In the genomic region with DNA sequence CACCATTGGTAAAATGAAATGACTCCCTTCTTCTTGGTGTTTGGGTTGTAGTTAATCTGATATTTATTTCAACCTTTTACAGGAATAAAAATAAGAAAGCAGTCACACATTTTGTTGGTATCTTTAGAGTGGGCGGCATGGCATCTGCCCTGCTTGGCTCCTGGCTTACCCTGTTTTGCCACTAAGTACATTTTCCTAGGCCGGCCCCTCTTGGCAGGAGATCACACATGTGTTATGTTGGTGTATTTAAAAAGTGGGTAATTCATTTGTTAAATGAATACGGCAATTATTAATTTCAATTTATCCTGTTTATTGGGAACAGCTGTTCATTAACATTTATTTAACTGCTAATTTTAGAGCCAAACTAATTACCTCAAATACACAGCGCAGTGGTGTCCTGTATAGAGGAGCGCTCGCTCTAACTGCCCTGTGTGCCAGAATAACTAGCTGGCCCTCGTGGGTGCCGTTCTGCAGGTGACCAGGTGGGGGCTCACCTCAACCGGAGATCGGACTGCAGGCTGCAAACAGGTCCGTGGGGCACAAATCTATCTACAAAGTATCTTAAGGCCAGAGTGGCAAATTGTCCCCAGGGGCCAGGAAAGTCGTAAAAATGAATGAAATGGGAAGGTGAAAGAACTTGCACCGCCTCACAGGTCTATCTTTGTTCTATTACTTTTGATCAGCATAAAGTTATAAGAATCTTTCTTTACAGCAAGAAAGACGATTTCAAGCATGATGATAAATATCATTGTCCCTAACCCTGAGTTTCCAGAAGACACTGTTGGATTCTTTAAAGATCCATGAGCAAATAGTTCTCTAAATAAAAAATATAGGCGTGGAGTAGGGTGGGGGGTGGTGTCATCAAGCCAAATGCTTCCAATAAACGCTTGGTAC, we compare ENCODE assay signal across 9 cellular contexts. TPM values are rescaled to one million over a fixed set of nuclear protein-coding genes. Genes with fewer than 3 reads are reported as not detected.
DNase-seq lines count a peak whose midpoint lies in the region; ATAC-seq and TF ChIP-seq lines count a peak whose summit lies in the region.
"Had no signal": no experiment of that assay in that cellular context is flagged by ENCODE, and none has a peak within 500 bp of the region (broad histone marks: within the 10 kb centered on the region; RNA-seq: fewer than 3 reads in every experiment).

No MANE protein-coding gene starts in this region.

- CTCF ChIA-PET in naive thymus-derived CD4-positive, alpha-beta T cell (lab: Charles Lee) = interaction anchor here (0.8 to 2.8 kb wide), 4 partner anchors 9 to 646 kb away, joined by 3 to 27 read pairs (median 13); no protein-coding TSS in a partner anchor

- no peaks in the 10 kb centered on the region for H3K36me3 Mint-ChIP-seq in endothelial cell (ENCODE audit: low read depth, unreplicated experiment)
- H3K36me3 Mint-ChIP-seq in naive thymus-derived CD4-positive, alpha-beta T cell = no peaks in the 10 kb centered on the region
- H3K36me3 Mint-ChIP-seq in stimulated activated memory B cell treated with anti-CD40 and anti-IgM and Interleukin-4, amounts not matched to agents 10 μg/mL and 1 μg/mL and 100 μg/mL, for 72 hours = no peaks in the 10 kb centered on the region

- no peaks in the 10 kb centered on the region for H3K9me3 Mint-ChIP-seq in endothelial cell (ENCODE audit: unreplicated experiment)
- no peaks in the 10 kb centered on the region for H3K9me3 Mint-ChIP-seq in naive thymus-derived CD4-positive, alpha-beta T cell
- no peaks in the 10 kb centered on the region for H3K9me3 Mint-ChIP-seq in stimulated activated memory B cell treated with anti-CD40 and anti-IgM and Interleukin-4, amounts not matched to agents 10 μg/mL and 1 μg/mL and 100 μg/mL, for 72 hours

- no peaks in the 10 kb centered on the region for H3K4me1 Mint-ChIP-seq in endothelial cell (ENCODE audit: unreplicated experiment)
- peaks cover 0 to 5% (median 0%) of the 10 kb centered on the region in 7 donors for H3K4me1 Mint-ChIP-seq in naive thymus-derived CD4-positive, alpha-beta T cell
- H3K4me1 Mint-ChIP-seq in stimulated activated memory B cell treated with anti-CD40 and anti-IgM and Interleukin-4, amounts not matched to agents 10 μg/mL and 1 μg/mL and 100 μg/mL, for 72 hours = peaks cover 6% of the 10 kb centered on the region

- H3K4me3 Mint-ChIP-seq in endothelial cell (ENCODE audit: unreplicated experiment) = no peak overlapping the region
- H3K4me3 Mint-ChIP-seq in naive thymus-derived CD4-positive, alpha-beta T cell = no peak overlapping the region
- no peak overlapping the region for H3K4me3 Mint-ChIP-seq in stimulated activated memory B cell treated with anti-CD40 and anti-IgM and Interleukin-4, amounts not matched to agents 10 μg/mL and 1 μg/mL and 100 μg/mL, for 72 hours

- POLR2A ChIA-PET in naive thymus-derived CD4-positive, alpha-beta T cell (lab: Charles Lee) = no interaction called here

- H3K27ac Mint-ChIP-seq in endothelial cell (ENCODE audit: unreplicated experiment) = no peak overlapping the region
- H3K27ac Mint-ChIP-seq in naive thymus-derived CD4-positive, alpha-beta T cell = no peak overlapping the region
- H3K27ac Mint-ChIP-seq in stimulated activated memory B cell treated with anti-CD40 and anti-IgM and Interleukin-4, amounts not matched to agents 10 μg/mL and 1 μg/mL and 100 μg/mL, for 72 hours = no peak overlapping the region

- no peaks in the 10 kb centered on the region for H3K4me1 ChIP-seq in naive thymus-derived CD4-positive, alpha-beta T cell (ENCODE audit: control insufficient read depth in 2 of 2, insufficient read depth in 2 of 2, low read length in 2 of 2)

- no peak overlapping the region for H3K4me3 ChIP-seq in naive thymus-derived CD4-positive, alpha-beta T cell (ENCODE audit: low read length)

- H3K27me3 ChIP-seq in naive thymus-derived CD4-positive, alpha-beta T cell (ENCODE audit: control insufficient read depth in 2 of 2, insufficient read depth in 2 of 2, low read length in 2 of 2) = no peaks in the 10 kb centered on the region

- TF ChIP-seq CTCF in endothelial cell (IDR thresholded peaks at IDR 0.05; ENCODE audit: unreplicated experiment) = peak; percentile 81

- no peaks in the 10 kb centered on the region for H3K27me3 Mint-ChIP-seq in endothelial cell (ENCODE audit: unreplicated experiment)
- H3K27me3 Mint-ChIP-seq in naive thymus-derived CD4-positive, alpha-beta T cell = peaks cover 0 to 4% (median 0%) of the 10 kb centered on the region in 5 donors
- peaks cover 6% of the 10 kb centered on the region for H3K27me3 Mint-ChIP-seq in stimulated activated memory B cell treated with anti-CD40 and anti-IgM and Interleukin-4, amounts not matched to agents 10 μg/mL and 1 μg/mL and 100 μg/mL, for 72 hours

- no peak overlapping the region for H3K27ac ChIP-seq in naive thymus-derived CD4-positive, alpha-beta T cell (ENCODE audit: low read depth, low read length)

- DNase-seq in COR-L47 (lab: John Stamatoyannopoulos, UW) (peak; percentile 65), NCI-H774 (lab: John Stamatoyannopoulos, UW) (peak; percentile 59), endothelial cell (ENCODE audit: low spot score) (peak; percentile 86)
- DNase-seq in activated CD8-positive, alpha-beta memory T cell treated with anti-CD3 and anti-CD28 coated beads for 4 hours (ENCODE audit: low read depth in 2 of 2) = peak; percentile 37 to 42
- peak; percentile 23 to 72 (median 51) for DNase-seq in naive thymus-derived CD4-positive, alpha-beta T cell

- intact Hi-C loops in naive thymus-derived CD4-positive, alpha-beta T cell (cut with micrococcal nuclease) = loop anchor here (1.0 to 5.0 kb wide), 5 partner anchors 120 to 647 kb away; no protein-coding TSS in a partner anchor

- peak; percentile 99 for ATAC-seq in GM19452 (IDR thresholded peaks at IDR 0.05; ENCODE audit: unreplicated experiment)
- peak; percentile 97 for ATAC-seq in HG03460 (IDR thresholded peaks at IDR 0.05; ENCODE audit: unreplicated experiment)
- ATAC-seq in naive thymus-derived CD4-positive, alpha-beta T cell = peak; percentile 86
- ATAC-seq in stimulated activated memory B cell treated with anti-CD40 and anti-IgM and Interleukin-4, amounts not matched to agents 10 μg/mL and 1 μg/mL and 100 μg/mL, for 72 hours = peak; percentile 72

- H3K36me3 ChIP-seq in naive thymus-derived CD4-positive, alpha-beta T cell (ENCODE audit: control insufficient read depth in 2 of 3, insufficient read depth in 3 of 3, low read length in 3 of 3) = no peaks in the 10 kb centered on the region

- no peaks in the 10 kb centered on the region for H3K9me3 ChIP-seq in naive thymus-derived CD4-positive, alpha-beta T cell (ENCODE audit: control insufficient read depth in 2 of 3, low read length in 3 of 3)

RNA-seq across cellular contexts. Expression of a gene that starts 26.2 kb away (rescaled TPM):
- not detected for total RNA-seq in endothelial cell (ENCODE audit: unreplicated experiment)
- total RNA-seq in naive thymus-derived CD4-positive, alpha-beta T cell = not detected
- polyA plus RNA-seq in naive thymus-derived CD4-positive, alpha-beta T cell = under 1 TPM in 1 of 2 donors, not detected in 1; 0.09 TPM
- total RNA-seq: activated CD8-positive, alpha-beta memory T cell treated with anti-CD3 and anti-CD28 coated beads for 36 hours had no signal
